ENCODE assay signal across 10 cellular contexts in genomic region chr6:148508401-148509151, GRCh38.
A peak's percentile ranks its signal among the peaks of the same experiment; 100 is the strongest.
DNase-seq lines count a peak whose midpoint lies in the region; ATAC-seq and TF ChIP-seq lines count a peak whose summit lies in the region.
"Had no signal": no experiment of that assay in that cellular context is flagged by ENCODE, and none has a peak within 500 bp of the region (broad histone marks: within the 10 kb centered on the region; RNA-seq: fewer than 3 reads in every experiment).

No MANE protein-coding gene starts in this region.

- H3K4me3 ChIP-seq in WI38 (ENCODE audit: low read depth, low read length): peak overlapping the region; percentile 69
- H3K4me3 ChIP-seq in parathyroid adenoma (ENCODE audit: low read depth, low read length): peak overlapping the region; percentile 1
- H3K4me3 ChIP-seq: HAP-1 had no signal

- no peaks in the 10 kb centered on the region for H3K9me3 Mint-ChIP-seq in activated T-helper 1 cell treated with anti-CD3 and anti-CD28 coated beads, Interleukin-12 subunit alpha, Interleukin-12 subunit beta, Interleukin-2, Interleukin-4 antibody, amounts not matched to agents 30 ng/mL and 10 ng/mL and 1 ng/mL, durations not matched to agents 14 hours and 24 hours and 36 hours

- TF ChIP-seq CTCF in WI38 (IDR thresholded peaks at IDR 0.05; ENCODE audit: low read depth, low read length) (no peak), parathyroid adenoma (IDR thresholded peaks at IDR 0.05) (no peak)

- peak overlapping the region; percentile 64 for H3K27ac ChIP-seq in parathyroid adenoma

- H2AFZ ChIP-seq in parathyroid adenoma: no peak overlapping the region

- no peaks in the 10 kb centered on the region for H3K4me1 Mint-ChIP-seq in activated T-helper 1 cell treated with anti-CD3 and anti-CD28 coated beads, Interleukin-12 subunit alpha, Interleukin-12 subunit beta, Interleukin-2, Interleukin-4 antibody, amounts not matched to agents 30 ng/mL and 10 ng/mL and 1 ng/mL, durations not matched to agents 14 hours and 24 hours and 36 hours (ENCODE audit: low read depth)

- H3K79me2 ChIP-seq in parathyroid adenoma: no peaks in the 10 kb centered on the region

- H3K9me3 ChIP-seq in parathyroid adenoma (ENCODE audit: control insufficient read depth, low read length): no peaks in the 10 kb centered on the region
- H3K9me3 ChIP-seq: HAP-1, pancreas had no signal

- H3K27me3 Mint-ChIP-seq in activated T-helper 1 cell treated with anti-CD3 and anti-CD28 coated beads, Interleukin-12 subunit alpha, Interleukin-12 subunit beta, Interleukin-2, Interleukin-4 antibody, amounts not matched to agents 30 ng/mL and 10 ng/mL and 1 ng/mL, durations not matched to agents 14 hours and 24 hours and 36 hours (ENCODE audit: insufficient read depth): peaks cover 25% of the 10 kb centered on the region

- H3K9ac ChIP-seq in parathyroid adenoma: no peak overlapping the region

- no peak overlapping the region for H3K4me2 ChIP-seq in parathyroid adenoma (ENCODE audit: low read length)

- H3K27me3 ChIP-seq in parathyroid adenoma (ENCODE audit: control insufficient read depth, insufficient read depth, low read length): no peaks in the 10 kb centered on the region
- H3K27me3 ChIP-seq: pancreas had no signal

- H3K36me3 ChIP-seq in parathyroid adenoma (ENCODE audit: control insufficient read depth, insufficient read depth, low read length): no peaks in the 10 kb centered on the region
- H3K36me3 ChIP-seq: HAP-1, pancreas had no signal

- intact Hi-C loops in activated T-helper 1 cell treated with anti-CD3 and anti-CD28 coated beads, Interleukin-12 subunit alpha, Interleukin-12 subunit beta, Interleukin-2, Interleukin-4 antibody, amounts not matched to agents 30 ng/mL and 10 ng/mL and 1 ng/mL, durations not matched to agents 14 hours and 24 hours and 36 hours (cut with micrococcal nuclease): no loop called here

- no peak for ATAC-seq in GM19035 (IDR thresholded peaks at IDR 0.05; ENCODE audit: unreplicated experiment)

- H3K4me3 Mint-ChIP-seq in activated T-helper 1 cell treated with anti-CD3 and anti-CD28 coated beads, Interleukin-12 subunit alpha, Interleukin-12 subunit beta, Interleukin-2, Interleukin-4 antibody, amounts not matched to agents 30 ng/mL and 10 ng/mL and 1 ng/mL, durations not matched to agents 14 hours and 24 hours and 36 hours: no peak overlapping the region

- H3K27ac Mint-ChIP-seq in activated T-helper 1 cell treated with anti-CD3 and anti-CD28 coated beads, Interleukin-12 subunit alpha, Interleukin-12 subunit beta, Interleukin-2, Interleukin-4 antibody, amounts not matched to agents 30 ng/mL and 10 ng/mL and 1 ng/mL, durations not matched to agents 14 hours and 24 hours and 36 hours: no peak overlapping the region

- DNase-seq in Ammon's horn (ENCODE audit: low spot score): peak; percentile 66
- DNase-seq in foreskin melanocyte: peak; percentile 96
- DNase-seq in activated T-helper 1 cell treated with anti-CD3 and anti-CD28 coated beads, Interleukin-12 subunit alpha, Interleukin-12 subunit beta, Interleukin-2, Interleukin-4 antibody, amounts not matched to agents 30 ng/mL and 10 ng/mL and 1 ng/mL, durations not matched to agents 14 hours and 24 hours and 36 hours (ENCODE audit: low spot score): no peak
- DNase-seq in SIG-M5 treated with dmso at 0.1 percent for 504 hours (lab: John Stamatoyannopoulos, UW; ENCODE audit: unreplicated experiment): no peak
- no peak for DNase-seq in mucosa of gallbladder (ENCODE audit: low spot score)
- DNase-seq: pancreas had no signal

- peaks cover 9% of the 10 kb centered on the region for H3K4me1 ChIP-seq in parathyroid adenoma

- H3K36me3 Mint-ChIP-seq in activated T-helper 1 cell treated with anti-CD3 and anti-CD28 coated beads, Interleukin-12 subunit alpha, Interleukin-12 subunit beta, Interleukin-2, Interleukin-4 antibody, amounts not matched to agents 30 ng/mL and 10 ng/mL and 1 ng/mL, durations not matched to agents 14 hours and 24 hours and 36 hours (ENCODE audit: low read depth): no peaks in the 10 kb centered on the region

Comparison
In these comparisons a context has a peak if more than half of its experiments do, and no peak if none do; other contexts are left out.
1. DNase-seq: peak in Ammon's horn (single experiment) and foreskin melanocyte (single experiment); none in activated T-helper 1 cell treated with anti-CD3 and anti-CD28 coated beads, Interleukin-12 subunit alpha, Interleukin-12 subunit beta, Interleukin-2, Interleukin-4 antibody, amounts not matched to agents 30 ng/mL and 10 ng/mL and 1 ng/mL, durations not matched to agents 14 hours and 24 hours and 36 hours (single experiment), SIG-M5 treated with dmso at 0.1 percent for 504 hours (single experiment) and mucosa of gallbladder (single experiment).